Comparison of ENCODE assay signal across 1 cellular context in the genomic region with DNA sequence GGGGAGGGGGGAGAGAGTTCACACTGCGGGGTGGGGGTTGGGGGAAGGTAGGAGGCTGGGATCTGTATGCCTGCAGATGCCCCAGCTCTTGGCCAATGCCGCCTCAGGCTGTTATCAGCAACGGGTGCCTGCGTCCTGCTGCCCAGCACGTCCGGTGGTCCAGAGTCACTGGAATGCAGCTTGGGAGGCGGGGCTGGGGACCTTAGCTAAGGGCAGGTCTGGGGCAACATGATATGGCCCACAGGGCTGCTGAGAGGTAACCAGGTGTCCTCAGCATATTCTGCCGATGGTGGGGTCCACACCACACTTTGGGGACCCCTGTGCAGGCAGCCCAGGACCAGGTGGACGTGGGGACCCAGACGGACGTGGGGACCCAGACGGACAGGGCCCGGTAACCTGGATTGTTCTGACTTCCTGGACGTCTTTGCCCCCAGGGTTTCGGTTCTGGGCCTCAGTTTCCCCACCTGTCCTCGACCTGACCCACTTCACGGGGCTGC.
TF ChIP-seq lines count a peak whose summit lies in the region.

No MANE protein-coding gene starts in this region.

TF ChIP-seq in H1, 55 proteins besides CTCF, POLR2A, EP300 and RAD21:
- no peak for TF ChIP-seq TAF1 (IDR thresholded peaks at IDR 0.05; ENCODE audit: low read depth, low read length)
- no peak for TF ChIP-seq CBX5 (IDR thresholded peaks at IDR 0.05; ENCODE audit: low read depth, low read length)
- TF ChIP-seq BCL11A (IDR thresholded peaks at IDR 0.05; ENCODE audit: low read depth in 2 of 2, low read length in 2 of 2), result no peak
- TF ChIP-seq ASH2L (IDR thresholded peaks at IDR 0.05; ENCODE audit: low read length), result peak; percentile 8
- TF ChIP-seq TEAD4 (IDR thresholded peaks at IDR 0.05; ENCODE audit: low read depth, low read length), result peak; percentile 14; the same call in 1 of the 2 replicates
- no peak for TF ChIP-seq HDAC2 (IDR thresholded peaks at IDR 0.05; ENCODE audit: borderline replicate concordance in 1 of 2, low read depth in 2 of 2, low read length in 2 of 2)
TF ChIP-seq in H1: peak in this region for 2.
